ENCODE assay signal across 2 cellular contexts in the genomic region with DNA sequence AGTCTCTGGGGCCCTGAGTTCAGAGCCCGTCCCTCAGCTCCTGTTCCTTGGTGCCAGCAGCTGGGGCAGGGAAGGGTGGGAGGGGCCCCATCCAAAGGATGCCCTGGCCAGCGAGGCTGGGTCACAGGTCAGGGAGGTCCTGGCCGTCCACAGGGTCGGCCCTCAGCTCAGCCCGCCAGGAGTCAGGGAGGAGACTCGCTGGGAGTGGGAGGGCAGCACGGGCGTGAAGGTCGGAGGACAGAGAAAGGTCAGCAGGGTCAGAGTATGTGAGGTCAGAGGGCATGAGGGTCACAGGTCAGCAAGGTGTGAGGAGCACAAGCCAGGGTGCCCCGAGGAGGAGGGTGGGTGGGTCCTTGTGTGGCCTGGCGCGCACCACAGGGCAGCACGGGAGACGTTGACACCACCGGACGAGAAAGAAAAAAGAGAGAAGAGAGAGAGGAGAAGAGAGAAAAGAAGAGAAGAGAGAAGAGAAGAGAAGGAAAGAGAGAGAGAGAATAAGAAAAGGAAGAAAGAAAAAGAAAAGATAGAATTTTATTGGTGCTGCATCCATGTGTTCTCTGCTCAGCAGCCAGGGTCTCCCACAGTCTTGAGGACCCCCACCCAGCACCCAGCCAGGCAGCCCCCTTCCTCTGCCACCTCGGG.
TF ChIP-seq lines count a peak whose summit lies in the region.

No MANE protein-coding gene starts in this region.

TF ChIP-seq in HEK293, 187 proteins besides CTCF, POLR2A, EP300 and RAD21 (continues in another document):
- no peak for TF ChIP-seq ZNF311 (tag by site-specific recombination; IDR thresholded peaks at IDR 0.05; ENCODE audit: borderline replicate concordance)
- peak; percentile 100 for TF ChIP-seq BCL11A (tag by site-specific recombination; IDR thresholded peaks at IDR 0.05; ENCODE audit: low read depth)
- TF ChIP-seq ZNF239 (tag by site-specific recombination; IDR thresholded peaks at IDR 0.05): no peak
- peak; percentile 100 for TF ChIP-seq BCL11B (tag by site-specific recombination; IDR thresholded peaks at IDR 0.05; ENCODE audit: low read depth)
- TF ChIP-seq KLF8 (tag by site-specific recombination; IDR thresholded peaks at IDR 0.05): peak; percentile 43; the same call in 1 of the 2 replicates
- no peak for TF ChIP-seq ZNF169 (tag by site-specific recombination; IDR thresholded peaks at IDR 0.05)
- TF ChIP-seq GFI1B (tag by site-specific recombination; IDR thresholded peaks at IDR 0.05): no peak
- TF ChIP-seq, protein P1, sequence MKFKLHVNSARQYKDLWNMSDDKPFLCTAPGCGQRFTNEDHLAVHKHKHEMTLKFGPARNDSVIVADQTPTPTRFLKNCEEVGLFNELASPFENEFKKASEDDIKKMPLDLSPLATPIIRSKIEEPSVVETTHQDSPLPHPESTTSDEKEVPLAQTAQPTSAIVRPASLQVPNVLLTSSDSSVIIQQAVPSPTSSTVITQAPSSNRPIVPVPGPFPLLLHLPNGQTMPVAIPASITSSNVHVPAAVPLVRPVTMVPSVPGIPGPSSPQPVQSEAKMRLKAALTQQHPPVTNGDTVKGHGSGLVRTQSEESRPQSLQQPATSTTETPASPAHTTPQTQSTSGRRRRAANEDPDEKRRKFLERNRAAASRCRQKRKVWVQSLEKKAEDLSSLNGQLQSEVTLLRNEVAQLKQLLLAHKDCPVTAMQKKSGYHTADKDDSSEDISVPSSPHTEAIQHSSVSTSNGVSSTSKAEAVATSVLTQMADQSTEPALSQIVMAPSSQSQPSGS (tag by site-specific recombination; IDR thresholded peaks at IDR 0.05; ENCODE audit: low read depth): no peak
- TF ChIP-seq ZNF585B (tag by site-specific recombination; IDR thresholded peaks at IDR 0.05): no peak
- TF ChIP-seq, protein P2, sequence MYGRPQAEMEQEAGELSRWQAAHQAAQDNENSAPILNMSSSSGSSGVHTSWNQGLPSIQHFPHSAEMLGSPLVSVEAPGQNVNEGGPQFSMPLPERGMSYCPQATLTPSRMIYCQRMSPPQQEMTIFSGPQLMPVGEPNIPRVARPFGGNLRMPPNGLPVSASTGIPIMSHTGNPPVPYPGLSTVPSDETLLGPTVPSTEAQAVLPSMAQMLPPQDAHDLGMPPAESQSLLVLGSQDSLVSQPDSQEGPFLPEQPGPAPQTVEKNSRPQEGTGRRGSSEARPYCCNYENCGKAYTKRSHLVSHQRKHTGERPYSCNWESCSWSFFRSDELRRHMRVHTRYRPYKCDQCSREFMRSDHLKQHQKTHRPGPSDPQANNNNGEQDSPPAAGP (tag by site-specific recombination; IDR thresholded peaks at IDR 0.05): no peak
- no peak for TF ChIP-seq ZSCAN30 (tag by site-specific recombination; IDR thresholded peaks at IDR 0.05)
- no peak for TF ChIP-seq ZSCAN23 (tag by site-specific recombination; IDR thresholded peaks at IDR 0.05)
- TF ChIP-seq, protein P3, sequence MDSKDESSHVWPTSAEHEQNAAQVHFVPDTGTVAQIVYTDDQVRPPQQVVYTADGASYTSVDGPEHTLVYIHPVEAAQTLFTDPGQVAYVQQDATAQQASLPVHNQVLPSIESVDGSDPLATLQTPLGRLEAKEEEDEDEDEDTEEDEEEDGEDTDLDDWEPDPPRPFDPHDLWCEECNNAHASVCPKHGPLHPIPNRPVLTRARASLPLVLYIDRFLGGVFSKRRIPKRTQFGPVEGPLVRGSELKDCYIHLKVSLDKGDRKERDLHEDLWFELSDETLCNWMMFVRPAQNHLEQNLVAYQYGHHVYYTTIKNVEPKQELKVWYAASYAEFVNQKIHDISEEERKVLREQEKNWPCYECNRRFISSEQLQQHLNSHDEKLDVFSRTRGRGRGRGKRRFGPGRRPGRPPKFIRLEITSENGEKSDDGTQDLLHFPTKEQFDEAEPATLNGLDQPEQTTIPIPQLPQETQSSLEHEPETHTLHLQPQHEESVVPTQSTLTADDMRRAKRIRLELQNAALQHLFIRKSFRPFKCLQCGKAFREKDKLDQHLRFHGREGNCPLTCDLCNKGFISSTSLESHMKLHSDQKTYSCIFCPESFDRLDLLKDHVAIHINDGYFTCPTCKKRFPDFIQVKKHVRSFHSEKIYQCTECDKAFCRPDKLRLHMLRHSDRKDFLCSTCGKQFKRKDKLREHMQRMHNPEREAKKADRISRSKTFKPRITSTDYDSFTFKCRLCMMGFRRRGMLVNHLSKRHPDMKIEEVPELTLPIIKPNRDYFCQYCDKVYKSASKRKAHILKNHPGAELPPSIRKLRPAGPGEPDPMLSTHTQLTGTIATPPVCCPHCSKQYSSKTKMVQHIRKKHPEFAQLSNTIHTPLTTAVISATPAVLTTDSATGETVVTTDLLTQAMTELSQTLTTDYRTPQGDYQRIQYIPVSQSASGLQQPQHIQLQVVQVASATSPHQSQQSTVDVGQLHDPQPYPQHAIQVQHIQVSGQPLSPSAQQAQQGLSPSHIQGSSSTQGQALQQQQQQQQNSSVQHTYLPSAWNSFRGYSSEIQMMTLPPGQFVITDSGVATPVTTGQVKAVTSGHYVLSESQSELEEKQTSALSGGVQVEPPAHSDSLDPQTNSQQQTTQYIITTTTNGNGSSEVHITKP (tag by site-specific recombination; IDR thresholded peaks at IDR 0.05): no peak
- TF ChIP-seq ZNF596 (tag by site-specific recombination; IDR thresholded peaks at IDR 0.05): peak; percentile 90
- peak; percentile 79 for TF ChIP-seq PRDM1 (tag by site-specific recombination; IDR thresholded peaks at IDR 0.05)
- TF ChIP-seq, protein P4, sequence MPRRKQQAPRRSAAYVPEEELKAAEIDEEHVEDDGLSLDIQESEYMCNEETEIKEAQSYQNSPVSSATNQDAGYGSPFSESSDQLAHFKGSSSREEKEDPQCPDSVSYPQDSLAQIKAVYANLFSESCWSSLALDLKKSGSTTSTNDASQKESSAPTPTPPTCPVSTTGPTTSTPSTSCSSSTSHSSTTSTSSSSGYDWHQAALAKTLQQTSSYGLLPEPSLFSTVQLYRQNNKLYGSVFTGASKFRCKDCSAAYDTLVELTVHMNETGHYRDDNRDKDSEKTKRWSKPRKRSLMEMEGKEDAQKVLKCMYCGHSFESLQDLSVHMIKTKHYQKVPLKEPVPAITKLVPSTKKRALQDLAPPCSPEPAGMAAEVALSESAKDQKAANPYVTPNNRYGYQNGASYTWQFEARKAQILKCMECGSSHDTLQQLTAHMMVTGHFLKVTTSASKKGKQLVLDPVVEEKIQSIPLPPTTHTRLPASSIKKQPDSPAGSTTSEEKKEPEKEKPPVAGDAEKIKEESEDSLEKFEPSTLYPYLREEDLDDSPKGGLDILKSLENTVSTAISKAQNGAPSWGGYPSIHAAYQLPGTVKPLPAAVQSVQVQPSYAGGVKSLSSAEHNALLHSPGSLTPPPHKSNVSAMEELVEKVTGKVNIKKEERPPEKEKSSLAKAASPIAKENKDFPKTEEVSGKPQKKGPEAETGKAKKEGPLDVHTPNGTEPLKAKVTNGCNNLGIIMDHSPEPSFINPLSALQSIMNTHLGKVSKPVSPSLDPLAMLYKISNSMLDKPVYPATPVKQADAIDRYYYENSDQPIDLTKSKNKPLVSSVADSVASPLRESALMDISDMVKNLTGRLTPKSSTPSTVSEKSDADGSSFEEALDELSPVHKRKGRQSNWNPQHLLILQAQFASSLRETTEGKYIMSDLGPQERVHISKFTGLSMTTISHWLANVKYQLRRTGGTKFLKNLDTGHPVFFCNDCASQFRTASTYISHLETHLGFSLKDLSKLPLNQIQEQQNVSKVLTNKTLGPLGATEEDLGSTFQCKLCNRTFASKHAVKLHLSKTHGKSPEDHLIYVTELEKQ (tag by site-specific recombination; IDR thresholded peaks at IDR 0.05; ENCODE audit: borderline replicate concordance): no peak
- no peak for TF ChIP-seq ZNF670 (tag by site-specific recombination; IDR thresholded peaks at IDR 0.05; ENCODE audit: low read depth)
- no peak for TF ChIP-seq ZNF157 (tag by site-specific recombination; IDR thresholded peaks at IDR 0.05)
- no peak for TF ChIP-seq ZNF626 (tag by site-specific recombination; IDR thresholded peaks at IDR 0.05)
- no peak for TF ChIP-seq SETDB1 (IDR thresholded peaks at IDR 0.05; ENCODE audit: insufficient read length, low read length)

TF ChIP-seq in K562, 482 proteins besides CTCF, POLR2A, EP300 and RAD21:
- TF ChIP-seq SLC30A9 (CRISPR knock-in tag; IDR thresholded peaks at IDR 0.05): no peak
- TF ChIP-seq NR2C2 (CRISPR knock-in tag; IDR thresholded peaks at IDR 0.05): peak; percentile 82; the same call in 1 of the 2 replicates
- peak; percentile 90 for TF ChIP-seq NR2C2 (tag; IDR thresholded peaks at IDR 0.05)
- TF ChIP-seq, protein P5, sequence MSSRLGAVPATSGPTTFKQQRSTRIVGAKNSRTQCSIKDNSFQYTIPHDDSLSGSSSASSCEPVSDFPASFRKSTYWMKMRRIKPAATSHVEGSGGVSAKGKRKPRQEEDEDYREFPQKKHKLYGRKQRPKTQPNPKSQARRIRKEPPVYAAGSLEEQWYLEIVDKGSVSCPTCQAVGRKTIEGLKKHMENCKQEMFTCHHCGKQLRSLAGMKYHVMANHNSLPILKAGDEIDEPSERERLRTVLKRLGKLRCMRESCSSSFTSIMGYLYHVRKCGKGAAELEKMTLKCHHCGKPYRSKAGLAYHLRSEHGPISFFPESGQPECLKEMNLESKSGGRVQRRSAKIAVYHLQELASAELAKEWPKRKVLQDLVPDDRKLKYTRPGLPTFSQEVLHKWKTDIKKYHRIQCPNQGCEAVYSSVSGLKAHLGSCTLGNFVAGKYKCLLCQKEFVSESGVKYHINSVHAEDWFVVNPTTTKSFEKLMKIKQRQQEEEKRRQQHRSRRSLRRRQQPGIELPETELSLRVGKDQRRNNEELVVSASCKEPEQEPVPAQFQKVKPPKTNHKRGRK (tag; IDR thresholded peaks at IDR 0.05): peak; percentile 64; the same call in 1 of the 2 replicates
- TF ChIP-seq, protein P6, sequence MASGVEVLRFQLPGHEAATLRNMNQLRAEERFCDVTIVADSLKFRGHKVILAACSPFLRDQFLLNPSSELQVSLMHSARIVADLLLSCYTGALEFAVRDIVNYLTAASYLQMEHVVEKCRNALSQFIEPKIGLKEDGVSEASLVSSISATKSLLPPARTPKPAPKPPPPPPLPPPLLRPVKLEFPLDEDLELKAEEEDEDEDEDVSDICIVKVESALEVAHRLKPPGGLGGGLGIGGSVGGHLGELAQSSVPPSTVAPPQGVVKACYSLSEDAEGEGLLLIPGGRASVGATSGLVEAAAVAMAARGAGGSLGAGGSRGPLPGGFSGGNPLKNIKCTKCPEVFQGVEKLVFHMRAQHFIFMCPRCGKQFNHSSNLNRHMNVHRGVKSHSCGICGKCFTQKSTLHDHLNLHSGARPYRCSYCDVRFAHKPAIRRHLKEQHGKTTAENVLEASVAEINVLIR (CRISPR knock-in tag; IDR thresholded peaks at IDR 0.05): no peak
- TF ChIP-seq ESRRA (IDR thresholded peaks at IDR 0.05; ENCODE audit: borderline replicate concordance, low read depth): peak; percentile 83
- TF ChIP-seq NFYB (IDR thresholded peaks at IDR 0.05; ENCODE audit: extremely low read depth, insufficient read length): no peak
- TF ChIP-seq, protein P7, sequence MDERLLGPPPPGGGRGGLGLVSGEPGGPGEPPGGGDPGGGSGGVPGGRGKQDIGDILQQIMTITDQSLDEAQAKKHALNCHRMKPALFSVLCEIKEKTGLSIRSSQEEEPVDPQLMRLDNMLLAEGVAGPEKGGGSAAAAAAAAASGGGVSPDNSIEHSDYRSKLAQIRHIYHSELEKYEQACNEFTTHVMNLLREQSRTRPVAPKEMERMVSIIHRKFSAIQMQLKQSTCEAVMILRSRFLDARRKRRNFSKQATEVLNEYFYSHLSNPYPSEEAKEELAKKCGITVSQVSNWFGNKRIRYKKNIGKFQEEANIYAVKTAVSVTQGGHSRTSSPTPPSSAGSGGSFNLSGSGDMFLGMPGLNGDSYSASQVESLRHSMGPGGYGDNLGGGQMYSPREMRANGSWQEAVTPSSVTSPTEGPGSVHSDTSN (CRISPR knock-in tag; IDR thresholded peaks at IDR 0.05; ENCODE audit: low read depth): no peak
- TF ChIP-seq, protein P7 (tag; conservative IDR thresholded peaks at IDR 0.05; ENCODE audit: low read depth): no peak
- peak; percentile 95 for TF ChIP-seq NR2C1 (IDR thresholded peaks at IDR 0.05)
- peak; percentile 95 for TF ChIP-seq NR2C1 (tag; IDR thresholded peaks at IDR 0.05)
- peak in 1 of 2 experiments; percentile 16; a peak in 1 of 4 replicates for TF ChIP-seq HDAC1 (IDR thresholded peaks at IDR 0.05)
